Comparison of ENCODE assay signal across 12 cellular contexts in genomic region chr9:121840838-121841760, GRCh38.
DNase-seq lines count a peak whose midpoint lies in the region; ATAC-seq and TF ChIP-seq lines count a peak whose summit lies in the region.
"Had no signal": no experiment of that assay in that cellular context is flagged by ENCODE, and none has a peak within 500 bp of the region (broad histone marks: within the 10 kb centered on the region; RNA-seq: fewer than 3 reads in every experiment).

No MANE protein-coding gene starts in this region.

- H3K9me3 ChIP-seq in mesenchymal stem cell (ENCODE audit: control insufficient read depth, low read length) (no peaks in the 10 kb centered on the region), thyroid gland (no peaks in the 10 kb centered on the region), heart right ventricle (peaks cover 0 to 20% (median 5%) of the 10 kb centered on the region in 11 donors)

- peak; percentile 5 for ATAC-seq in activated T-helper 17 cell treated with anti-CD3 and anti-CD28 coated beads, Interleukin-2, amount 50 U/mL, for 72 hours (replicated peaks)
- no peak for ATAC-seq in heart right ventricle
- ATAC-seq: naive thymus-derived CD4-positive, alpha-beta T cell had no signal

- no peak overlapping the region for H4K8ac ChIP-seq in mesenchymal stem cell (ENCODE audit: low read length)

- no peaks in the 10 kb centered on the region for H3K27me3 Mint-ChIP-seq in activated T-cell treated with anti-CD3 and anti-CD28 coated beads, Interleukin-2, amount 50 U/mL, for 24 hours
- H3K27me3 Mint-ChIP-seq in activated T-helper 17 cell treated with anti-CD3 and anti-CD28 coated beads, Interleukin-2, amount 50 U/mL, for 72 hours: no peaks in the 10 kb centered on the region

- peaks cover 4 to 11% of the 10 kb centered on the region in 2 experiments for H3K27me3 ChIP-seq in mesenchymal stem cell (ENCODE audit: control insufficient read depth in 1 of 2, insufficient read depth in 1 of 2, low read length in 2 of 2)
- H3K27me3 ChIP-seq in thyroid gland: no peaks in the 10 kb centered on the region
- no peaks in the 10 kb centered on the region for H3K27me3 ChIP-seq in heart right ventricle
- H3K27me3 ChIP-seq: brain microvascular endothelial cell had no signal

- H2BK15ac ChIP-seq in mesenchymal stem cell (ENCODE audit: low read depth, poor library complexity, severe bottlenecking): peak overlapping the region; percentile 29

- TF ChIP-seq POLR2A in thyroid gland (IDR thresholded peaks at IDR 0.05): no peak

- no peak overlapping the region for H3K18ac ChIP-seq in mesenchymal stem cell (ENCODE audit: low read depth in 1 of 2, low read length in 2 of 2)

- no peak overlapping the region for H3K4me2 ChIP-seq in mesenchymal stem cell (ENCODE audit: low read length, poor library complexity, severe bottlenecking)

- no peaks in the 10 kb centered on the region for H3K9me3 Mint-ChIP-seq in activated T-cell treated with anti-CD3 and anti-CD28 coated beads, Interleukin-2, amount 50 U/mL, for 24 hours
- H3K9me3 Mint-ChIP-seq in activated T-helper 17 cell treated with anti-CD3 and anti-CD28 coated beads, Interleukin-2, amount 50 U/mL, for 72 hours: peaks cover 4% of the 10 kb centered on the region

- peak overlapping the region in 1 of 2 experiments; percentile 46 for H3K14ac ChIP-seq in mesenchymal stem cell (ENCODE audit: low read length in 2 of 2)

- H2BK120ac ChIP-seq in mesenchymal stem cell (ENCODE audit: low read depth, low read length): no peak overlapping the region

- no peak overlapping the region for H3K23ac ChIP-seq in mesenchymal stem cell (ENCODE audit: low read length in 2 of 2)

- 87% methylated on average over 19 of the region's 20 CpGs for WGBS in mesenchymal stem cell
- 75 to 81% methylated on average over 20 of the region's 20 CpGs for WGBS in thyroid gland, 2 donors
- 90 to 94% methylated on average over 20 of the region's 20 CpGs for WGBS in heart right ventricle, 2 donors

- no peak overlapping the region for H2AK5ac ChIP-seq in mesenchymal stem cell (ENCODE audit: low read length, severe bottlenecking)

- H3K36me3 Mint-ChIP-seq in activated T-cell treated with anti-CD3 and anti-CD28 coated beads, Interleukin-2, amount 50 U/mL, for 24 hours (ENCODE audit: low read depth): no peaks in the 10 kb centered on the region
- no peaks in the 10 kb centered on the region for H3K36me3 Mint-ChIP-seq in activated T-helper 17 cell treated with anti-CD3 and anti-CD28 coated beads, Interleukin-2, amount 50 U/mL, for 72 hours (ENCODE audit: low read depth)

- H3K9ac ChIP-seq in mesenchymal stem cell (ENCODE audit: low read length): no peak overlapping the region

- H2BK12ac ChIP-seq in mesenchymal stem cell (ENCODE audit: low read length in 2 of 2): no peak overlapping the region

- H2AFZ ChIP-seq in mesenchymal stem cell (ENCODE audit: low read depth, low read length): no peak overlapping the region

- no peak overlapping the region for H4K91ac ChIP-seq in mesenchymal stem cell (ENCODE audit: low read length)

- H3K36me3 ChIP-seq in mesenchymal stem cell (ENCODE audit: control insufficient read depth in 1 of 2, insufficient read depth in 2 of 2, low read depth in 1 of 2, low read length in 2 of 2) (peaks cover 0 to 4% of the 10 kb centered on the region in 2 experiments), thyroid gland (no peaks in the 10 kb centered on the region), heart right ventricle (no peaks in the 10 kb centered on the region)
- H3K36me3 ChIP-seq: brain microvascular endothelial cell had no signal

- no peak overlapping the region for H2BK5ac ChIP-seq in mesenchymal stem cell (ENCODE audit: low read depth, low read length, poor library complexity, severe bottlenecking)

- peaks cover 13% of the 10 kb centered on the region for H3K4me1 Mint-ChIP-seq in activated T-cell treated with anti-CD3 and anti-CD28 coated beads, Interleukin-2, amount 50 U/mL, for 24 hours (ENCODE audit: low read depth)
- no peaks in the 10 kb centered on the region for H3K4me1 Mint-ChIP-seq in activated T-helper 17 cell treated with anti-CD3 and anti-CD28 coated beads, Interleukin-2, amount 50 U/mL, for 72 hours

- H3K4me3 ChIP-seq in mesenchymal stem cell (ENCODE audit: insufficient read depth in 1 of 2, low read depth in 1 of 2, low read length in 2 of 2): no peak overlapping the region
- H3K4me3 ChIP-seq in thyroid gland (replicated peaks in 1 of 3): no peak overlapping the region
- no peak overlapping the region for H3K4me3 ChIP-seq in heart right ventricle

- peak overlapping the region; percentile 20 for H3K27ac Mint-ChIP-seq in activated T-cell treated with anti-CD3 and anti-CD28 coated beads, Interleukin-2, amount 50 U/mL, for 24 hours
- H3K27ac Mint-ChIP-seq in activated T-helper 17 cell treated with anti-CD3 and anti-CD28 coated beads, Interleukin-2, amount 50 U/mL, for 72 hours: no peak overlapping the region
- H3K27ac Mint-ChIP-seq: activated T-helper 2 cell treated with anti-CD3 and anti-CD28 coated beads, Interferon-gamma antibody, Interleukin-2, Interleukin-4, amounts not matched to agents 10 μg/mL and 5 μg/mL and 100 μg/mL, durations not matched to agents 14 hours and 24 hours and 36 hours had no signal

- intact Hi-C loops in thyroid gland (cut with DNase I): no loop called here
- intact Hi-C loops in heart right ventricle (cut with DNase I): loop anchor here in 1 of 10 donors (5.0 kb wide), 1 partner anchor 91 kb away; no protein-coding TSS in a partner anchor

- no peak overlapping the region for H3K4ac ChIP-seq in mesenchymal stem cell (ENCODE audit: low read depth in 1 of 2, low read length in 2 of 2)

- H3K27ac ChIP-seq in mesenchymal stem cell (ENCODE audit: low read length, poor library complexity, severe bottlenecking) (no peak overlapping the region), thyroid gland (peak overlapping the region; percentile 51 to 68 (median 60)), heart right ventricle (no peak overlapping the region)
- H3K27ac ChIP-seq: brain microvascular endothelial cell had no signal

- TF ChIP-seq CTCF in thyroid gland (IDR thresholded peaks at IDR 0.05) (no peak), heart right ventricle (IDR thresholded peaks at IDR 0.05) (no peak)

- DNase-seq in activated T-cell treated with anti-CD3 and anti-CD28 coated beads, Interleukin-2, amount 50 U/mL, for 24 hours: no peak
- DNase-seq in activated T-cell treated with anti-CD3 and anti-CD28 coated beads, Interleukin-2, amount 50 U/mL, for 1 hour: no peak
- DNase-seq in mesenchymal stem cell: peak; percentile 31
- peak; percentile 83 to 90 for DNase-seq in thyroid gland
- DNase-seq in pons (ENCODE audit: low spot score): no peak
- no peak for DNase-seq in NCI-H526 treated with DMSO at 0.1 percent for 48 hours (lab: John Stamatoyannopoulos, UW)
- DNase-seq in heart right ventricle: no peak
- DNase-seq: Kasumi-1; naive thymus-derived CD4-positive, alpha-beta T cell had no signal

- no peak overlapping the region for H3K4me3 Mint-ChIP-seq in activated T-cell treated with anti-CD3 and anti-CD28 coated beads, Interleukin-2, amount 50 U/mL, for 24 hours
- no peak overlapping the region for H3K4me3 Mint-ChIP-seq in activated T-helper 17 cell treated with anti-CD3 and anti-CD28 coated beads, Interleukin-2, amount 50 U/mL, for 72 hours
- H3K4me3 Mint-ChIP-seq: naive thymus-derived CD4-positive, alpha-beta T cell had no signal

- H3K4me1 ChIP-seq in mesenchymal stem cell (ENCODE audit: control insufficient read depth, insufficient read depth, low read depth, low read length) (peaks cover 5% of the 10 kb centered on the region), thyroid gland (peaks cover 7 to 27% of the 10 kb centered on the region in 2 donors), heart right ventricle (peaks cover 0 to 21% (median 5%) of the 10 kb centered on the region in 9 donors)

- no peaks in the 10 kb centered on the region for H3K79me1 ChIP-seq in mesenchymal stem cell (replicated peaks; ENCODE audit: low read length, poor library complexity, severe bottlenecking)

Comparison
In these comparisons a context has a peak if more than half of its experiments do, and no peak if none do; other contexts are left out.
1. DNase-seq: peak in mesenchymal stem cell (single experiment) and thyroid gland (2 of 2); none in activated T-cell treated with anti-CD3 and anti-CD28 coated beads, Interleukin-2, amount 50 U/mL, for 24 hours (single experiment), activated T-cell treated with anti-CD3 and anti-CD28 coated beads, Interleukin-2, amount 50 U/mL, for 1 hour (single experiment), pons (single experiment), NCI-H526 treated with DMSO at 0.1 percent for 48 hours (single experiment) and heart right ventricle (0 of 2).
2. H3K27ac ChIP-seq: peak in thyroid gland (3 of 3); none in mesenchymal stem cell (single experiment) and heart right ventricle (0 of 10).